In genomic region chr9:136944519-136945332, GRCh38 we compare ENCODE assay signal across 8 cellular contexts.
DNase-seq lines count a peak whose midpoint lies in the region; ATAC-seq and TF ChIP-seq lines count a peak whose summit lies in the region.

C8G (plus strand) TSS chr9:136945243; CDS start chr9:136945321, 78 bp downstream.
FBXW5 (minus strand) TSS chr9:136944738; CDS start chr9:136944083, 655 bp downstream.

- H3K27ac Mint-ChIP-seq in central memory CD8-positive, alpha-beta T cell (ENCODE audit: low read depth): peak within 1 kb of the TSS; percentile 89

- peak within 1 kb of the TSS; percentile 80 for H3K4me3 Mint-ChIP-seq in central memory CD8-positive, alpha-beta T cell

- peak; percentile 65 for TF ChIP-seq CTCF in AG10803 (conservative IDR thresholded peaks at IDR 0.05; ENCODE audit: low read length)

- peaks cover 7% of the 10 kb centered on the region for H3K4me1 Mint-ChIP-seq in central memory CD8-positive, alpha-beta T cell

- H3K36me3 Mint-ChIP-seq in central memory CD8-positive, alpha-beta T cell (ENCODE audit: insufficient read depth): peaks cover 38% of the 10 kb centered on the region

- no peaks in the 10 kb centered on the region for H3K27me3 Mint-ChIP-seq in central memory CD8-positive, alpha-beta T cell

- DNase-seq in AG10803 (ENCODE audit: low read depth) (peak; percentile 88), NCI-H2227 treated with DMSO at 0.1 percent for 48 hours (lab: John Stamatoyannopoulos, UW) (peak; percentile 75), islet precursor cell (peak; percentile 96)
- DNase-seq in activated CD4-positive, CD25-positive, alpha-beta regulatory T cell treated with anti-CD3 and anti-CD28 coated beads, Interleukin-2, amount 50 U/mL, for 16 hours (ENCODE audit: low read depth, low spot score): peak; percentile 88
- DNase-seq in central memory CD8-positive, alpha-beta T cell (ENCODE audit: low spot score in 2 of 2): peak; percentile 91 to 92
- DNase-seq in stimulated activated CD4-positive, alpha-beta T cell treated with anti-CD3 and anti-CD28 coated beads, Interleukin-12 subunit alpha, Interleukin-12 subunit beta, amount 100 ng/mL, for 4 hours: peak; percentile 94

- in situ Hi-C loops in GM18951 (cut with MboI; ENCODE audit: low sequenced_read_pairs, unreplicated experiment): no loop called here

- peak; percentile 86 for ATAC-seq in HG03175 (IDR thresholded peaks at IDR 0.05; ENCODE audit: unreplicated experiment)
- ATAC-seq in central memory CD8-positive, alpha-beta T cell (replicated peaks; ENCODE audit: extremely low read depth, poor library complexity, severe bottlenecking): peak; percentile 78

- peak; percentile 84 for TF ChIP-seq POLR2A in GM18951 (IDR thresholded peaks at IDR 0.05; ENCODE audit: extremely low read depth, insufficient read depth, insufficient read length)

- H3K4me3 ChIP-seq in AG10803 (ENCODE audit: low read length): peak within 1 kb of the TSS; percentile 77

- no peaks in the 10 kb centered on the region for H3K9me3 Mint-ChIP-seq in central memory CD8-positive, alpha-beta T cell

Comparison
In these comparisons a context has a peak if more than half of its experiments do, and no peak if none do; other contexts are left out.
1. Peak in every context shown above with its lines: DNase-seq, ATAC-seq and H3K4me3 ChIP-seq.